15 cellular contexts compared by ENCODE assay signal in the genomic region with DNA sequence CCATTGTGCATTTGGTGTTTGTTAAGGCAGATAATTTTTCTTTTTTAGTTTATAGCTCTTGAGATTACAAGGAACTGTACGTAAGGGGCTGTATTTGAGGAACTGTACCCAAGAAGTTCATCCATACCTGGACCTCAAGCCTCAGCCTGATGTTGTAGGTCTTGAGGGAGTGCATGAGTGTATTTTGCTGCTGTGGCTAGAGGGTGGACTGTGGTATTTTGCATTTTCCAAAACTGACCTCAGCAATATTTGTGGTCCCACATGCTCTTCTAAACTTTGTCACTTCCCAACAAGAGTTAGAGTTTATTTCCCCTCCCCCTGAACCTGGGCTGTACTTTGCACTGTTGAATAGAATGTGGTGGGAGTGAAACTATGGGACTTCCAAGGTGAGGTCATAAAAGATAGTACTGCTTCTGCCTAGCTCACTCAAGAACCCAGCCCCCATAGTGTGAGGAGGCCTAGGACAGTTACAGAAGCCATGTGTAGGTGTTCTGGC. TPM values are rescaled to one million over a fixed set of nuclear protein-coding genes. Genes with fewer than 3 reads are reported as not detected.
A peak's percentile ranks its signal among the peaks of the same experiment; 100 is the strongest.
DNase-seq lines count a peak whose midpoint lies in the region; ATAC-seq and TF ChIP-seq lines count a peak whose summit lies in the region.
"Had no signal": no experiment of that assay in that cellular context is flagged by ENCODE, and none has a peak within 500 bp of the region (broad histone marks: within the 10 kb centered on the region; RNA-seq: fewer than 3 reads in every experiment).

No MANE protein-coding gene starts in this region.

- H3K4me3 Mint-ChIP-seq in activated T-cell treated with anti-CD3 and anti-CD28 coated beads, Interleukin-2, amount 50 U/mL, for 24 hours: no peak overlapping the region
- H3K4me3 Mint-ChIP-seq in stimulated activated effector memory CD8-positive, alpha-beta T cell treated with anti-CD3 and anti-CD28 coated beads, Interleukin-12 subunit alpha, Interleukin-12 subunit beta, amount 100 ng/mL, for 72 hours: no peak overlapping the region
- H3K4me3 Mint-ChIP-seq: activated CD4-positive, alpha-beta T cell treated with anti-CD3 and anti-CD28 coated beads, Interleukin-2, amount 10 ng/mL, durations not matched to agents 24 days and 14 days had no signal

- no peaks in the 10 kb centered on the region for H3K27me3 Mint-ChIP-seq in activated T-cell treated with anti-CD3 and anti-CD28 coated beads, Interleukin-2, amount 50 U/mL, for 24 hours
- H3K27me3 Mint-ChIP-seq: activated CD4-positive, alpha-beta T cell treated with anti-CD3 and anti-CD28 coated beads, Interleukin-2, amount 10 ng/mL, durations not matched to agents 24 days and 14 days had no signal

- H3K27me3 ChIP-seq in thyroid gland (no peaks in the 10 kb centered on the region), A673 (replicated peaks; ENCODE audit: insufficient read depth, low read depth, low read length, poor library complexity) (peaks cover 3% of the 10 kb centered on the region), gastroesophageal sphincter (no peaks in the 10 kb centered on the region)
- H3K27me3 ChIP-seq: Peyer's patch had no signal

- intact Hi-C loops in thyroid gland (cut with DNase I) (no loop called here), A673 (cut with micrococcal nuclease; ENCODE audit: unreplicated experiment) (no loop called here)

- H3K36me3 ChIP-seq in thyroid gland: no peaks in the 10 kb centered on the region
- no peaks in the 10 kb centered on the region for H3K36me3 ChIP-seq in A673 (ENCODE audit: insufficient read depth, low read length, poor library complexity, severe bottlenecking)
- no peaks in the 10 kb centered on the region for H3K36me3 ChIP-seq in gastroesophageal sphincter
- H3K36me3 ChIP-seq: Peyer's patch had no signal

- H3K27ac ChIP-seq in thyroid gland (no peak overlapping the region), A673 (ENCODE audit: low read depth, low read length, poor library complexity, severe bottlenecking) (no peak overlapping the region), gastroesophageal sphincter (no peak overlapping the region)
- H3K27ac ChIP-seq: Peyer's patch had no signal

- TF ChIP-seq EP300 in gastroesophageal sphincter (IDR thresholded peaks at IDR 0.05): no peak

- BruUV-seq in A673 (replicated peaks; lab: Mats Ljungman, UMichigan): no TSS peak

- ATAC-seq in GM21825 (IDR thresholded peaks at IDR 0.05; ENCODE audit: unreplicated experiment) (peak; percentile 84), HG03354 (IDR thresholded peaks at IDR 0.05; ENCODE audit: poor library complexity, severe bottlenecking, unreplicated experiment) (peak; percentile 94), gastroesophageal sphincter (no peak)
- ATAC-seq in stimulated activated effector memory CD8-positive, alpha-beta T cell treated with anti-CD3 and anti-CD28 coated beads, Interleukin-12 subunit alpha, Interleukin-12 subunit beta, amount 100 ng/mL, for 72 hours: peak; percentile 79

- peak overlapping the region; percentile 24 for H3K27ac Mint-ChIP-seq in activated T-cell treated with anti-CD3 and anti-CD28 coated beads, Interleukin-2, amount 50 U/mL, for 24 hours
- no peak overlapping the region for H3K27ac Mint-ChIP-seq in stimulated activated effector memory CD8-positive, alpha-beta T cell treated with anti-CD3 and anti-CD28 coated beads, Interleukin-12 subunit alpha, Interleukin-12 subunit beta, amount 100 ng/mL, for 72 hours
- H3K27ac Mint-ChIP-seq: activated CD4-positive, alpha-beta T cell treated with anti-CD3 and anti-CD28 coated beads, Interleukin-2, amount 10 ng/mL, durations not matched to agents 24 days and 14 days had no signal

- H3K9me3 Mint-ChIP-seq in activated T-cell treated with anti-CD3 and anti-CD28 coated beads, Interleukin-2, amount 50 U/mL, for 24 hours: peaks cover 2% of the 10 kb centered on the region
- no peaks in the 10 kb centered on the region for H3K9me3 Mint-ChIP-seq in stimulated activated effector memory CD8-positive, alpha-beta T cell treated with anti-CD3 and anti-CD28 coated beads, Interleukin-12 subunit alpha, Interleukin-12 subunit beta, amount 100 ng/mL, for 72 hours

- POLR2A ChIA-PET in A673 (lab: Charles Lee; ENCODE audit: low non-redundant PET): no interaction called here

- H3K4me3 ChIP-seq in thyroid gland (replicated peaks in 1 of 3) (no peak overlapping the region), A673 (ENCODE audit: low read depth, low read length, poor library complexity, severe bottlenecking) (no peak overlapping the region), gastroesophageal sphincter (no peak overlapping the region)
- H3K4me3 ChIP-seq: Peyer's patch had no signal

- H3K36me3 Mint-ChIP-seq in activated T-cell treated with anti-CD3 and anti-CD28 coated beads, Interleukin-2, amount 50 U/mL, for 24 hours (ENCODE audit: low read depth): peaks cover 11% of the 10 kb centered on the region
- H3K36me3 Mint-ChIP-seq in stimulated activated effector memory CD8-positive, alpha-beta T cell treated with anti-CD3 and anti-CD28 coated beads, Interleukin-12 subunit alpha, Interleukin-12 subunit beta, amount 100 ng/mL, for 72 hours: no peaks in the 10 kb centered on the region

- TF ChIP-seq CTCF in thyroid gland (IDR thresholded peaks at IDR 0.05) (no peak), A673 (conservative IDR thresholded peaks at IDR 0.05; ENCODE audit: low read depth, low read length) (no peak), gastroesophageal sphincter (IDR thresholded peaks at IDR 0.05) (no peak)

- TF ChIP-seq POLR2A in thyroid gland (IDR thresholded peaks at IDR 0.05) (no peak), gastroesophageal sphincter (IDR thresholded peaks at IDR 0.05) (no peak)

- peaks cover 8% of the 10 kb centered on the region for H3K4me1 Mint-ChIP-seq in activated T-cell treated with anti-CD3 and anti-CD28 coated beads, Interleukin-2, amount 50 U/mL, for 24 hours (ENCODE audit: low read depth)
- no peaks in the 10 kb centered on the region for H3K4me1 Mint-ChIP-seq in stimulated activated effector memory CD8-positive, alpha-beta T cell treated with anti-CD3 and anti-CD28 coated beads, Interleukin-12 subunit alpha, Interleukin-12 subunit beta, amount 100 ng/mL, for 72 hours

- no peak for DNase-seq in activated T-cell treated with anti-CD3 and anti-CD28 coated beads, Interleukin-2, amount 50 U/mL, for 24 hours
- DNase-seq in activated T-cell treated with anti-CD3 and anti-CD28 coated beads, Interleukin-2, amount 50 U/mL, for 1 hour: no peak
- DNase-seq in stimulated activated effector memory CD8-positive, alpha-beta T cell treated with anti-CD3 and anti-CD28 coated beads, Interleukin-12 subunit alpha, Interleukin-12 subunit beta, amount 100 ng/mL, for 72 hours (ENCODE audit: low spot score in 2 of 2): no peak
- DNase-seq in thyroid gland (no peak), A673 (ENCODE audit: low spot score) (no peak)
- DNase-seq: activated CD4-positive, alpha-beta T cell treated with anti-CD3 and anti-CD28 coated beads, Interleukin-2, amount 10 ng/mL, durations not matched to agents 24 days and 14 days; anterior cingulate cortex; DND-41; erythroblast; kidney; NCI-H1105 treated with DMSO at 0.1 percent for 48 hours; Peyer's patch had no signal

- H3K9me3 ChIP-seq in thyroid gland (no peaks in the 10 kb centered on the region), A673 (ENCODE audit: low read depth, low read length, poor library complexity, severe bottlenecking) (no peaks in the 10 kb centered on the region), gastroesophageal sphincter (peaks cover 0 to 19% (median 0%) of the 10 kb centered on the region in 3 donors)
- H3K9me3 ChIP-seq: Peyer's patch had no signal

- CTCF ChIA-PET in A673 (lab: Charles Lee): no interaction called here

- H3K4me1 ChIP-seq in thyroid gland (no peaks in the 10 kb centered on the region), A673 (ENCODE audit: insufficient read depth, low read length, poor library complexity, severe bottlenecking) (no peaks in the 10 kb centered on the region), gastroesophageal sphincter (no peaks in the 10 kb centered on the region)
- H3K4me1 ChIP-seq: Peyer's patch had no signal

- 96 to 97% methylated on average over 1 of the region's 1 CpG for WGBS in thyroid gland, 2 donors
- 100% methylated on average over 1 of the region's 1 CpG for WGBS in gastroesophageal sphincter (ENCODE audit: low coverage in 1 of 2), 2 donors

RNA-seq across cellular contexts. Expression of a gene that starts 42.2 kb away (rescaled TPM):
- total RNA-seq in thyroid gland (10 to 100 TPM; 27.4 to 40.2 (median 33.5) TPM), A673 (2021) (8.6 and 9.5 TPM in 2 replicates), gastroesophageal sphincter (10 to 100 TPM; 10.4 to 19.9 (median 16.6) TPM)
